Comparison of ENCODE assay signal across 8 cellular contexts in the genomic region with DNA sequence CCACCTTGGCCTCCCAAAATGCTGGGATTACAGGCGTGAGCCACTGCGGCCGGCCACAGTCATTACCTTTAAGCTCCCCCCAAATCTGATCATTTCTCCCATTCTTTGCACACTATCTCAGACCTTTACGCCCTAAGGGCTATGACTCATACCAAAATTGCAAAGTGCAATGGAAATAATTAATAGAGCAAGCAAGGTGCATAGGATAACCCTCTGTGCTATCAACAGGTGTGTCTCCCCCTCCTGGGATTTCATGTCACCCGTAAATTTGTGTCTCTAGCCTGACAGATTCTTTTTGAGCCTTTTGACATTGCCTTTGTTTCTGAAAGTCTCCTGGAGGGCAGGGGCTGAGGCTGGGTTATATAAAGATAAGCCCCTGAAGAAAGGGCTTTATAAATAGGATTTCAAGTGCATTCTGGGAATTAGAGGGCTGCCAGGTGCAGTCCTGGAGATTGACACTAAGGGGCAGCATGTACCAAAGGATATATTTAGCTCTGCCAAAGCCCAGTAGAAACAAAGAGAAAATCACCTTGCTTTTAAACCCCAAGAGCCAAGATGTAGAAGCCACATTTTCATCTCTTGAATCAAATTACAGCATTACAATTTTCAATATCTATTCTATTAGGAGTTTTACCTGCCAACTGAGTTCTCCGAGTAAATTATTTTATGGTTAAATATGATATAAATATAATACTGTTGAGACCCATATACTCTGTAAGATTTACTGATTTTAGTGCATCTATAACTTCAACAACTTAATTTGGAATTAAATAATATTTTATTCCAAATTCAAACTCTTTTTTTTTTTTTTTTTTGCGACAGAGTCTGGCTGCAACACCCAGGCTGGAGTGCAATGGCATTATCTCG. TPM values are rescaled to one million over a fixed set of nuclear protein-coding genes. Genes with fewer than 3 reads are reported as not detected.
A peak's percentile ranks its signal among the peaks of the same experiment; 100 is the strongest.
DNase-seq lines count a peak whose midpoint lies in the region; ATAC-seq, FAIRE-seq and TF ChIP-seq lines count a peak whose summit lies in the region.

No MANE protein-coding gene starts in this region.

- H3K9me3 ChIP-seq in A673 (ENCODE audit: low read depth, low read length, poor library complexity, severe bottlenecking): no peaks in the 10 kb centered on the region
- H3K9me3 ChIP-seq in cardiac muscle cell (ENCODE audit: low read depth): no peaks in the 10 kb centered on the region

- CTCF ChIA-PET in A673 (lab: Charles Lee): interaction anchor here (0.6 to 1.4 kb wide), 5 partner anchors 101 to 624 kb away, joined by 3 to 16 read pairs (median 4); partner anchors contain the start of gene WDR41

- intact Hi-C loops in A673 (cut with micrococcal nuclease; ENCODE audit: unreplicated experiment): loop anchor here (1.0 to 10.0 kb wide), 4 partner anchors 148 to 369 kb away; no protein-coding TSS in a partner anchor

- H3K36me3 Mint-ChIP-seq in activated naive CD4-positive, alpha-beta T cell treated with anti-CD3 and anti-CD28 coated beads, Interleukin-2, amount 50 U/mL, for 72 hours: no peaks in the 10 kb centered on the region

- no peak overlapping the region for H3K4me3 ChIP-seq in A673 (ENCODE audit: low read depth, low read length, poor library complexity, severe bottlenecking)
- no peak overlapping the region for H3K4me3 ChIP-seq in cardiac muscle cell

- peak; percentile 81 for DNase-seq in A673 (ENCODE audit: low spot score)
- peak; percentile 34 for DNase-seq in GM19239 (ENCODE audit: insufficient read length, low spot score)
- peak; percentile 55 for DNase-seq in NCI-H1092 treated with DMSO at 0.1 percent for 48 hours (lab: John Stamatoyannopoulos, UW)
- peak; percentile 43 for DNase-seq in SKM-1 (lab: John Stamatoyannopoulos, UW; ENCODE audit: unreplicated experiment)
- DNase-seq in activated naive CD4-positive, alpha-beta T cell treated with anti-CD3 and anti-CD28 coated beads, Interleukin-2, amount 50 U/mL, for 72 hours (ENCODE audit: low spot score in 2 of 2): peak in 1 of 2 donors; percentile 66
- DNase-seq in cardiac muscle cell (ENCODE audit: low read depth in 1 of 2, low spot score in 1 of 2): peak; percentile 80 to 86
- peak; percentile 67 for DNase-seq in putamen (ENCODE audit: low spot score)

- no peak overlapping the region for H3K27ac Mint-ChIP-seq in activated naive CD4-positive, alpha-beta T cell treated with anti-CD3 and anti-CD28 coated beads, Interleukin-2, amount 50 U/mL, for 72 hours

- H3K4me1 ChIP-seq in A673 (ENCODE audit: insufficient read depth, low read length, poor library complexity, severe bottlenecking) (no peaks in the 10 kb centered on the region), cardiac muscle cell (ENCODE audit: low read depth) (peaks cover 3% of the 10 kb centered on the region)

- H3K36me3 ChIP-seq in A673 (ENCODE audit: insufficient read depth, low read length, poor library complexity, severe bottlenecking) (no peaks in the 10 kb centered on the region), cardiac muscle cell (no peaks in the 10 kb centered on the region)

- peak; percentile 51 to 75 for ATAC-seq in activated naive CD4-positive, alpha-beta T cell treated with anti-CD3 and anti-CD28 coated beads, Interleukin-2, amount 50 U/mL, for 72 hours
- no peak for ATAC-seq in HG02870 (IDR thresholded peaks at IDR 0.05; ENCODE audit: unreplicated experiment)

- no peak overlapping the region for H3K27ac ChIP-seq in A673 (ENCODE audit: low read depth, low read length, poor library complexity, severe bottlenecking)
- peak overlapping the region; percentile 76 for H3K27ac ChIP-seq in cardiac muscle cell

- H3K9me3 Mint-ChIP-seq in activated naive CD4-positive, alpha-beta T cell treated with anti-CD3 and anti-CD28 coated beads, Interleukin-2, amount 50 U/mL, for 72 hours: no peaks in the 10 kb centered on the region

- POLR2A ChIA-PET in A673 (lab: Charles Lee; ENCODE audit: low non-redundant PET): no interaction called here

- TF ChIP-seq CTCF in A673 (conservative IDR thresholded peaks at IDR 0.05; ENCODE audit: low read depth, low read length) (peak; percentile 85), cardiac muscle cell (IDR thresholded peaks at IDR 0.05; ENCODE audit: low read depth, low read length) (peak; percentile 83)

- FAIRE-seq in GM19239 (lab: Jason Lieb, UNC): peak; percentile 90

- no TSS peak for BruUV-seq in A673 (replicated peaks; lab: Mats Ljungman, UMichigan)

- H3K27me3 ChIP-seq in A673 (replicated peaks; ENCODE audit: insufficient read depth, low read depth, low read length, poor library complexity) (no peaks in the 10 kb centered on the region), cardiac muscle cell (no peaks in the 10 kb centered on the region)

RNA-seq across cellular contexts. Expression of gene S100Z, which starts 18.2 kb away (rescaled TPM):
- not detected in 2 replicates for total RNA-seq in A673 (2021)
- 1 to 10 TPM in 1 of 2 donors, under 1 TPM in 1; 0.75 to 4.1 TPM for total RNA-seq in activated naive CD4-positive, alpha-beta T cell treated with anti-CD3 and anti-CD28 coated beads, Interleukin-2, amount 50 U/mL, for 72 hours
- total RNA-seq in cardiac muscle cell: 0.45 TPM in 1 of 2 replicates, not detected in the other
- polyA plus RNA-seq in cardiac muscle cell: 1.3 and 1.6 TPM in 2 replicates

RNA-seq across cellular contexts. Expression of gene F2RL1, which starts 49.2 kb away (rescaled TPM):
- 0.32 and 0.39 TPM in 2 replicates for total RNA-seq in A673 (2021)
- 1 to 10 TPM in 1 of 2 donors, under 1 TPM in 1; 0.46 to 2.0 TPM for total RNA-seq in activated naive CD4-positive, alpha-beta T cell treated with anti-CD3 and anti-CD28 coated beads, Interleukin-2, amount 50 U/mL, for 72 hours
- total RNA-seq in cardiac muscle cell: not detected in 2 replicates
- 0.06 TPM in 1 of 2 replicates, not detected in the other for polyA plus RNA-seq in cardiac muscle cell
